Comparison of ENCODE assay signal across 8 cellular contexts in the genomic region with DNA sequence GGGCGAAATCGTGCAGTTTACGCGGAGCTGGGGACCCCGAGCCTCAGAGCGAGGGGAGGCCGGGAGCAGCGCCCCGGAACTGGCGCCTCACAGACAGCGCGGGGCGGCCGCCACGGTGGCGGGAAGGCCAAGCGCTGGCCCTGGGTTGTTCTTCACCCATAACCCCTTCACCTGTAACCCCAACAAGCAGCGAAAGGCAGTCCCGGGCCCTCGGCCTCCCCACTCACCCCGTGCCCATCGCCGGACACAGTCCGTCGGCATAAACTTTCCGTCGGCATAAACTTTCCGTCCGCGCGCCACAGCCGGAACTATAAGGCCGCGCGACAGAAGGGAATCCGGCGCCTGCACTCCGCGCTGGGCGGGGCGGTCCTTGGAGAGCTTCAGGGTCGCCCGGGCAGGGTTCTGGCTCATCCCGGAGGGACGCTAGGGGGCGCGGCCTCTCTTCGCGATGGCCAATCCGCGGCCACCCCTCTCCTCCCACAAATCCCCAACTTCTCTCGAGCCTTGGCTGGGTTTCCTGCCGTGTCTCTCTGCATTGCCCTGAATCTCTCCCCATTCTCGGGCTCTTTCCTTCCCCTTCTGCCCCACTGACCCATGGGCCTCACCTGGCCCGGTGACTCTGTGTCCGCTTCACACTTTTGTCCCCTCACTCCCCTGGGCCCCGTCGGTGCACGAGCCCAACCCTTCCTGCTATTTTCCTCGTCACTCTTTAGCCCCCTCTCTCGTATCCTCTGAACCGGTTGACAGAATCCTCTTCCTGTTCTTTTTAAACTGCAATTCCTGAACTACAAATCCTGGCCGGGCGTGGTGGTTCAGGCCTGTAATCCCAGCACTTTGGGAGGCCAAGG. TPM values are rescaled to one million over a fixed set of nuclear protein-coding genes. Genes with fewer than 3 reads are reported as not detected.
A peak's percentile ranks its signal among the peaks of the same experiment; 100 is the strongest.
DNase-seq lines count a peak whose midpoint lies in the region; FAIRE-seq and TF ChIP-seq lines count a peak whose summit lies in the region.

INTS14 (minus strand) TSS at position 261 of the 848 bp plus-strand sequence. CDS start 3,751 bp downstream, outside the sequence.

- H3K4me1 Mint-ChIP-seq in HFFc6 (ENCODE audit: low read depth): peaks cover 27% of the 10 kb centered on the region
- peaks cover 45% of the 10 kb centered on the region for H3K4me1 Mint-ChIP-seq in activated naive CD4-positive, alpha-beta T cell treated with anti-CD3 and anti-CD28 coated beads for 36 hours (ENCODE audit: low read depth)

- CTCF ChIA-PET in activated naive CD4-positive, alpha-beta T cell treated with anti-CD3 and anti-CD28 coated beads for 36 hours (lab: Charles Lee): interaction anchor here (1.0 to 1.4 kb wide), 3 partner anchors 11 to 218 kb away, joined by 3 read pairs; partner anchors contain the start of gene SLC24A1

- peaks cover 13% of the 10 kb centered on the region in 2 experiments for H3K4me1 ChIP-seq in neutrophil (ENCODE audit: control insufficient read depth in 1 of 2, insufficient read depth in 1 of 2, low read depth in 1 of 2, low read length in 1 of 2)

- intact Hi-C loops in activated naive CD4-positive, alpha-beta T cell treated with anti-CD3 and anti-CD28 coated beads for 36 hours (cut with micrococcal nuclease): loop anchor here (1.0 to 10.0 kb wide), 6 partner anchors 80 to 584 kb away; partner anchors contain the start of genes DPP8, HACD3 and RAB11A

- no peaks in the 10 kb centered on the region for H3K36me3 ChIP-seq in neutrophil

- H3K27me3 Mint-ChIP-seq in HFFc6 (ENCODE audit: insufficient read depth): peaks cover 4% of the 10 kb centered on the region
- H3K27me3 Mint-ChIP-seq in activated naive CD4-positive, alpha-beta T cell treated with anti-CD3 and anti-CD28 coated beads for 36 hours (ENCODE audit: low read depth): no peaks in the 10 kb centered on the region

- peak within 1 kb of the TSS; percentile 71 for H3K27ac ChIP-seq in neutrophil
- H3K27ac ChIP-seq in substantia nigra (ENCODE audit: low read depth, low read length, poor library complexity, severe bottlenecking): peak within 1 kb of the TSS; percentile 93

- H3K27me3 ChIP-seq in neutrophil: no peaks in the 10 kb centered on the region

- no peak for FAIRE-seq in frontal cortex (lab: Jason Lieb, UNC)

- TF ChIP-seq CTCF in HFFc6 (IDR thresholded peaks at IDR 0.05): peak; percentile 87
- no peak for TF ChIP-seq CTCF in neutrophil (IDR thresholded peaks at IDR 0.05)

- peak within 1 kb of the TSS; percentile 97 for H3K27ac Mint-ChIP-seq in HFFc6
- H3K27ac Mint-ChIP-seq in activated naive CD4-positive, alpha-beta T cell treated with anti-CD3 and anti-CD28 coated beads for 36 hours: peak within 1 kb of the TSS; percentile 96

- peak within 1 kb of the TSS; percentile 95 for H3K4me3 ChIP-seq in GM08714 (ENCODE audit: low read length)
- H3K4me3 ChIP-seq in neutrophil (ENCODE audit: low read depth in 1 of 2, low read length in 1 of 2): peak within 1 kb of the TSS; percentile 72 to 80

- peak; percentile 95 for DNase-seq in HFFc6
- DNase-seq in NAMALWA (ENCODE audit: low spot score): peak; percentile 94
- DNase-seq in SK-N-DZ (ENCODE audit: low spot score): peak; percentile 95
- peak; percentile 98 for DNase-seq in activated naive CD4-positive, alpha-beta T cell treated with anti-CD3 and anti-CD28 coated beads for 36 hours
- peak; percentile 90 to 95 for DNase-seq in frontal cortex (ENCODE audit: low spot score in 2 of 2)
- peak; percentile 67 to 99 (median 95) for DNase-seq in substantia nigra (lab: John Stamatoyannopoulos, UW)

- no peaks in the 10 kb centered on the region for H3K9me3 ChIP-seq in neutrophil

- H3K9me3 Mint-ChIP-seq in HFFc6: no peaks in the 10 kb centered on the region
- no peaks in the 10 kb centered on the region for H3K9me3 Mint-ChIP-seq in activated naive CD4-positive, alpha-beta T cell treated with anti-CD3 and anti-CD28 coated beads for 36 hours

- H3K36me3 Mint-ChIP-seq in HFFc6 (ENCODE audit: low read depth): peaks cover under 1% of the 10 kb centered on the region
- peaks cover 4% of the 10 kb centered on the region for H3K36me3 Mint-ChIP-seq in activated naive CD4-positive, alpha-beta T cell treated with anti-CD3 and anti-CD28 coated beads for 36 hours (ENCODE audit: low read depth)

- peak within 1 kb of the TSS; percentile 91 for H3K4me3 Mint-ChIP-seq in HFFc6
- H3K4me3 Mint-ChIP-seq in activated naive CD4-positive, alpha-beta T cell treated with anti-CD3 and anti-CD28 coated beads for 36 hours: peak within 1 kb of the TSS; percentile 98

RNA-seq across cellular contexts. Expression of gene INTS14, which starts in this region (rescaled TPM):
- 10 to 100 TPM; 27.8 to 35.0 (median 31.0) TPM for total RNA-seq in HFFc6 (2021; fragmentation: NEBNext Ultra II Directional; extraction: Animal tissue kit (Norgen Biotek cat#: 25700))
- 60.7 and 76.1 TPM in 2 replicates for polyA plus RNA-seq in SK-N-DZ (2014; cell fraction: cytosol; rRNA removed)
- 82.8 and 113 TPM in 2 replicates for polyA plus RNA-seq in SK-N-DZ (2014; cell fraction: nucleus; rRNA removed)
- total RNA-seq in activated naive CD4-positive, alpha-beta T cell treated with anti-CD3 and anti-CD28 coated beads for 36 hours: 10 to 100 TPM; 41.2 to 43.4 TPM
- total RNA-seq in frontal cortex: 17.5 TPM

Comparison
In these comparisons a context has a peak if more than half of its experiments do, and no peak if none do; other contexts are left out.
1. Peak in every context shown above with its lines: DNase-seq, H3K4me3 ChIP-seq and H3K27ac ChIP-seq.